Comparison of ENCODE assay signal across 29 cellular contexts in the genomic region with DNA sequence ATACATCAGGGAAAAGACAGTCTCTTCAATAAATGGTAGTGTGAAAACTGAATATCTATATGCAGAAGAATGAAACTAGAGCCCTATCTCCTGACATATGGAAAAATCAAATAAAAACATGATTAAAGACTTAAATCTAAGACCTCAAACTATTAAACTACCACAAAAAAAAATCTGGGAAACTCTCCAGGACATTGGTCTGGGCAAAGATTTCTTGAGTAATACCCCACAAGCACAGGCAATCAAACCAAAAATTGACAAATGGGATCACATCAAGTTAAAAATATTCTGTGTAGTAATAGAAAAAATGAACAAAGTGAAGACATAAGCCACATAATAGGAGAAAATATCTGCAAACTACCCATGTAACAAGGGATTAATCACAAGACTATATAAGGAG.
"Had no signal": no experiment of that assay in that cellular context is flagged by ENCODE, and none has a peak within 500 bp of the region (broad histone marks: within the 10 kb centered on the region; RNA-seq: fewer than 3 reads in every experiment).

No MANE protein-coding gene starts in this region.

- H3K4me1 ChIP-seq: Peyer's patch, SJSA1 had no signal

- ATAC-seq: activated CD4-positive, alpha-beta T cell treated with anti-CD3 and anti-CD28 coated beads for 36 hours; activated CD4-positive, CD25-positive, alpha-beta regulatory T cell treated with anti-CD3 and anti-CD28 coated beads, Interleukin-2, amount 50 U/mL, for 24 hours; activated CD8-positive, alpha-beta T cell treated with anti-CD3 and anti-CD28 coated beads, Interleukin-2, amount 10 ng/mL, durations not matched to agents 7 days and 5 days; K562; PC-3 had no signal

- H3K27ac ChIP-seq: Peyer's patch, SJSA1 had no signal

- H3K27me3 ChIP-seq: Peyer's patch, SJSA1 had no signal

- DNase-seq: activated CD4-positive, alpha-beta T cell treated with anti-CD3 and anti-CD28 coated beads for 36 hours; activated CD4-positive, alpha-beta T cell treated with anti-CD3 and anti-CD28 coated beads, Interleukin-2, amount 10 ng/mL, durations not matched to agents 7 days and 5 days; activated CD4-positive, alpha-beta T cell treated with anti-CD3 and anti-CD28 coated beads, Interleukin-2, amount 50 U/mL, for 48 hours; activated CD8-positive, alpha-beta T cell treated with anti-CD3 and anti-CD28 coated beads, Interleukin-2, amount 10 ng/mL, durations not matched to agents 7 days and 5 days; activated gamma-delta T cell; activated naive CD4-positive, alpha-beta T cell treated with Interleukin-2 at 50 U/mL for 16 hours; activated naive CD8-positive, alpha-beta T cell treated with anti-CD3 and anti-CD28 coated beads, Interleukin-2, amount 10 ng/mL, durations not matched to agents 7 days and 5 days; activated T-cell treated with anti-CD3 and anti-CD28 coated beads, Interleukin-2, amount 50 U/mL, for 24 hours; caudate nucleus; MM.1S; MV-4-11; NCI-H1092; NCI-H1436 treated with DMSO at 0.1 percent for 48 hours; NCI-H1694 treated with DMSO at 0.1 percent for 48 hours; NCI-H2029 treated with DMSO at 0.1 percent for 48 hours; NCI-H2107; NCI-H2171; NCI-H510A; NCI-H526; NCI-H748 treated with DMSO at 0.1 percent for 48 hours; NK-92 treated with Interleukin-12 subunit alpha and Interleukin-12 subunit beta, amount 100 ng/mL, for 24 hours; PC-3; Peyer's patch; RPMI8226; SHP77 treated with DMSO at 0.1 percent for 48 hours; SK-N-SH had no signal
